ENCODE assay signal across 15 cellular contexts in the genomic region with DNA sequence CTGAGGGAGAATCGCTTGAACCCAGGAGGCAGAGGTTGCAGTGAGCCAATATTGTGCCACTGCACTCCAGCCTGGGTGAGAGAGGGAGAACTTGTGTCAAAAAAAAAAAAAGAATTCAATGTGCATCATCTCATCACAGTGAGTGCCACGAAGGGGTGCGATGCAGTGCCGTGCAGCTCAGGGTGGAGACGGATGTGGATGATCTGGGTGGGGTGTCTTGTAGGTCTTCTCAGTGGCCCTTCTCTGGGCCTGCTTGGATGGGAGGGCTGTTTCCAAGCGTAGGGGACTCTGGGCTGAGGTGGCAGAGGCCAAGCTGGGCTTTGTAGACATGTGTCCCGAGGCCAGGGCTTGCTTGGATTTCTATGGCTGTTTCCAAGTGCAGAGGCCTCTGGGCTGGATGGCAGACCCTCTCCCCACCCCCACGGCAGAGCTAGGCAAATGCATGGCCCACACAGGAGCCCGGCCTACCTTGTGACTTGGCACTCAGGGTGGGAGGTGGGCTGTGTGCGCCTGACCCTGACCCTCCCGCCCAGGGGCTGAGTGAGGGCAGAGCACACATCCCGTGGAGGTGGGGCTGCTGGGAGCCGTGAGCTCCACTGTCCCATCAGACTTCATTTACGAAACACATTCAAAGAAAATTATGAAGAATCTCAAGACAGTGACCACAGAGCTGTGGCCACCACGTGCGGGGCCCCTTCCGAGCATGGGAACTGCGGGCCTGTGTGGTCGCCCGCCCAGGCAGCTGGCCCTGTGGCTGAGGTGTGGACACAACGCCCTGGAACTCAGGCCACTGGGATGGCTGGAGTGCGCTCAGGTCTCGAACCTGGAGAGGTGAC.
"Had no signal": no experiment of that assay in that cellular context is flagged by ENCODE, and none has a peak within 500 bp of the region (broad histone marks: within the 10 kb centered on the region; RNA-seq: fewer than 3 reads in every experiment).

No MANE protein-coding gene starts in this region.

- H3K4me1 ChIP-seq: gastrocnemius medialis, heart left ventricle, right atrium auricular region had no signal

- H3K27me3 Mint-ChIP-seq: activated CD4-positive, alpha-beta memory T cell treated with anti-CD3 and anti-CD28 coated beads, Interleukin-2, amount 10 ng/mL, durations not matched to agents 7 days and 5 days; stimulated activated naive CD8-positive, alpha-beta T cell treated with anti-CD3 and anti-CD28 coated beads, Interleukin-15, Interleukin-2, amounts not matched to agents 100 ng/mL and 50 ng/mL, for 24 hours had no signal

- H3K27me3 ChIP-seq: neutrophil, right atrium auricular region had no signal

- H3K9me3 Mint-ChIP-seq: activated CD4-positive, alpha-beta memory T cell treated with anti-CD3 and anti-CD28 coated beads, Interleukin-2, amount 10 ng/mL, durations not matched to agents 7 days and 5 days; activated T-helper 1 cell treated with anti-CD3 and anti-CD28 coated beads, Interleukin-12 subunit alpha, Interleukin-12 subunit beta, Interleukin-2, Interleukin-4 antibody, amounts not matched to agents 30 ng/mL and 10 ng/mL and 1 ng/mL, durations not matched to agents 14 hours and 24 hours and 36 hours; stimulated activated naive CD8-positive, alpha-beta T cell treated with anti-CD3 and anti-CD28 coated beads, Interleukin-15, Interleukin-2, amounts not matched to agents 100 ng/mL and 50 ng/mL, for 24 hours; T-helper 1 cell treated with Interleukin-12 subunit alpha and Interleukin-12 subunit beta and Interleukin-4 antibody, amounts not matched to agents 30 μg/mL and 1 μg/mL, for 36 hours had no signal

- H3K9me3 ChIP-seq: gastrocnemius medialis, heart left ventricle, neutrophil, right atrium auricular region had no signal

- H3K4me3 Mint-ChIP-seq: activated CD4-positive, alpha-beta memory T cell treated with anti-CD3 and anti-CD28 coated beads, Interleukin-2, amount 10 ng/mL, durations not matched to agents 7 days and 5 days; activated T-helper 1 cell treated with anti-CD3 and anti-CD28 coated beads, Interleukin-12 subunit alpha, Interleukin-12 subunit beta, Interleukin-2, Interleukin-4 antibody, amounts not matched to agents 30 ng/mL and 10 ng/mL and 1 ng/mL, durations not matched to agents 14 hours and 24 hours and 36 hours; stimulated activated naive CD8-positive, alpha-beta T cell treated with anti-CD3 and anti-CD28 coated beads, Interleukin-15, Interleukin-2, amounts not matched to agents 100 ng/mL and 50 ng/mL, for 24 hours; T-helper 1 cell treated with Interleukin-12 subunit alpha and Interleukin-12 subunit beta and Interleukin-4 antibody, amounts not matched to agents 30 μg/mL and 1 μg/mL, for 36 hours had no signal

- ATAC-seq: gastrocnemius medialis, heart left ventricle, left colon had no signal

- DNase-seq: activated CD4-positive, alpha-beta memory T cell treated with anti-CD3 and anti-CD28 coated beads, Interleukin-2, amount 10 ng/mL, durations not matched to agents 7 days and 5 days; activated CD4-positive, alpha-beta T cell treated with anti-CD3 and anti-CD28 coated beads for 4 hours; activated naive CD4-positive, alpha-beta T cell treated with Interleukin-2 at 50 U/mL for 16 hours; erythroblast; gastrocnemius medialis; left colon; posterior cingulate gyrus; small intestine; stimulated activated CD4-positive, alpha-beta T cell treated with anti-CD3 and anti-CD28 coated beads, Interleukin-4, amount 100 ng/mL, for 4 hours had no signal

- H3K4me1 Mint-ChIP-seq: activated CD4-positive, alpha-beta memory T cell treated with anti-CD3 and anti-CD28 coated beads, Interleukin-2, amount 10 ng/mL, durations not matched to agents 7 days and 5 days had no signal

- H3K27ac ChIP-seq: gastrocnemius medialis, heart left ventricle, neutrophil, right atrium auricular region had no signal

- H3K27ac Mint-ChIP-seq: activated CD4-positive, alpha-beta memory T cell treated with anti-CD3 and anti-CD28 coated beads, Interleukin-2, amount 10 ng/mL, durations not matched to agents 7 days and 5 days; activated T-helper 1 cell treated with anti-CD3 and anti-CD28 coated beads, Interleukin-12 subunit alpha, Interleukin-12 subunit beta, Interleukin-2, Interleukin-4 antibody, amounts not matched to agents 30 ng/mL and 10 ng/mL and 1 ng/mL, durations not matched to agents 14 hours and 24 hours and 36 hours; stimulated activated naive CD8-positive, alpha-beta T cell treated with anti-CD3 and anti-CD28 coated beads, Interleukin-15, Interleukin-2, amounts not matched to agents 100 ng/mL and 50 ng/mL, for 24 hours; T-helper 1 cell treated with Interleukin-12 subunit alpha and Interleukin-12 subunit beta and Interleukin-4 antibody, amounts not matched to agents 30 μg/mL and 1 μg/mL, for 36 hours had no signal
